14 cellular contexts compared by ENCODE assay signal in genomic region chr20:40339661-40340449, GRCh38.
A peak's percentile ranks its signal among the peaks of the same experiment; 100 is the strongest.
DNase-seq lines count a peak whose midpoint lies in the region; ATAC-seq and TF ChIP-seq lines count a peak whose summit lies in the region.
"Had no signal": no experiment of that assay in that cellular context is flagged by ENCODE, and none has a peak within 500 bp of the region (broad histone marks: within the 10 kb centered on the region; RNA-seq: fewer than 3 reads in every experiment).

No MANE protein-coding gene starts in this region.

- H3K36me3 ChIP-seq in parathyroid adenoma (ENCODE audit: control insufficient read depth, insufficient read depth, low read length) = no peaks in the 10 kb centered on the region
- H3K36me3 ChIP-seq: thyroid gland had no signal

- H3K27ac ChIP-seq in parathyroid adenoma = peak overlapping the region; percentile 5
- H3K27ac ChIP-seq: thyroid gland had no signal

- H2AFZ ChIP-seq in parathyroid adenoma = no peak overlapping the region

- no peak overlapping the region for H3K9ac ChIP-seq in parathyroid adenoma

- no peak for TF ChIP-seq CTCF in parathyroid adenoma (IDR thresholded peaks at IDR 0.05)

- peaks cover 4% of the 10 kb centered on the region for H3K4me1 ChIP-seq in parathyroid adenoma

- H3K4me3 ChIP-seq in parathyroid adenoma (ENCODE audit: low read depth, low read length) = no peak overlapping the region
- H3K4me3 ChIP-seq: skin epidermis, thyroid gland had no signal

- DNase-seq in C1 segment of cervical spinal cord (lab: John Stamatoyannopoulos, UW) (peak in 10 of 14 donors; percentile 4 to 57 (median 18)), SKM-1 (lab: John Stamatoyannopoulos, UW; ENCODE audit: unreplicated experiment) (peak; percentile 98), cardiac septum (ENCODE audit: low spot score) (peak; percentile 79), activated gamma-delta T cell treated with Interleukin-2 at 50 U/mL for 16 hours (no peak), NCI-H1436 (lab: John Stamatoyannopoulos, UW) (no peak), superior temporal gyrus (ENCODE audit: extremely low spot score) (no peak)
- DNase-seq: activated CD4-positive, alpha-beta memory T cell treated with anti-CD3 and anti-CD28 coated beads, Interleukin-2, amount 10 ng/mL, durations not matched to agents 7 days and 5 days; DMS 273 treated with DMSO at 0.1 percent for 48 hours; foreskin fibroblast had no signal

- no peaks in the 10 kb centered on the region for H3K79me2 ChIP-seq in parathyroid adenoma

- intact Hi-C loops in cardiac septum (cut with DNase I) = no loop called here

- no peaks in the 10 kb centered on the region for H3K9me3 ChIP-seq in parathyroid adenoma (ENCODE audit: control insufficient read depth, low read length)
- H3K9me3 ChIP-seq: thyroid gland had no signal

- ATAC-seq in HG03571 (IDR thresholded peaks at IDR 0.05; ENCODE audit: unreplicated experiment) = no peak
- ATAC-seq: activated T-helper 17 cell treated with anti-CD3 and anti-CD28 coated beads, Interleukin-2, amount 50 U/mL, for 72 hours had no signal

- no peaks in the 10 kb centered on the region for H3K27me3 ChIP-seq in parathyroid adenoma (ENCODE audit: control insufficient read depth, insufficient read depth, low read length)
- H3K27me3 ChIP-seq: thyroid gland had no signal

- H3K4me2 ChIP-seq in parathyroid adenoma (ENCODE audit: low read length) = no peak overlapping the region

Comparison
In these comparisons a context has a peak if more than half of its experiments do, and no peak if none do; other contexts are left out.
1. DNase-seq: peak in C1 segment of cervical spinal cord (10 of 14), SKM-1 (single experiment) and cardiac septum (single experiment); none in activated gamma-delta T cell treated with Interleukin-2 at 50 U/mL for 16 hours (single experiment), NCI-H1436 (single experiment) and superior temporal gyrus (single experiment).